In the genomic region with DNA sequence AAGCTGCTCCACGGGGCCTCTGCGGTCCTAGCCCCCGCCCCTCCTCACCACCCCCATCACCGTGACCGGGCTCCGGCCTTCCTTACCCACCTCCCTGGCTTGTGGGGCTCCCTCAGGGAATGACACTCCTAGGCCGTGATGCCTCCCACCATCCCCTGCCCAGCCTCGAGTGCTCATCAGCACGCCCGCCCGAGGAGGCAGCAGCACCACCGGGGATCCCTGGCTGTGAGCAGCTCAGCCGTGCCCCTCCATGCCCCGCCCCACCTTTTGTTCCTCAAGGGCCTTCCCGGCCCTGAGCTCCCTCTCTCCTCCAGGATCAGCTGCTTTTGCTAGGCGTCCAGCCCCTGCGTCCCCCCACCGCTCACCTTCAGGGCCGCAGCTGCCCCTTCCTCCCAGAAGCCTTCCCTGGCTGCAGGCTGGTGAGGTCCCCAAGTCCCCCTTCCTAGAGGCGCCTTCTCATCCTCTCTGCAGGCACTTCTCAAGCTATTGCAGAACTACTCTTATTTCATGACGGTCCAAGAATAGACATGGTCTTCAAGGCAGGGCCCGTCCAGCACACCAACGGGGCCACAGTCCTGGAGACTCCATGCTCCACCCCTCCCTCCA, we compare ENCODE assay signal across 1 cellular context.
A peak's percentile ranks its signal among the peaks of the same experiment; 100 is the strongest.
TF ChIP-seq lines count a peak whose summit lies in the region.

No MANE protein-coding gene starts in this region.

TF ChIP-seq in HepG2, 621 proteins besides CTCF, POLR2A, EP300 and RAD21 (continues in another document):
- TF ChIP-seq, protein P1, sequence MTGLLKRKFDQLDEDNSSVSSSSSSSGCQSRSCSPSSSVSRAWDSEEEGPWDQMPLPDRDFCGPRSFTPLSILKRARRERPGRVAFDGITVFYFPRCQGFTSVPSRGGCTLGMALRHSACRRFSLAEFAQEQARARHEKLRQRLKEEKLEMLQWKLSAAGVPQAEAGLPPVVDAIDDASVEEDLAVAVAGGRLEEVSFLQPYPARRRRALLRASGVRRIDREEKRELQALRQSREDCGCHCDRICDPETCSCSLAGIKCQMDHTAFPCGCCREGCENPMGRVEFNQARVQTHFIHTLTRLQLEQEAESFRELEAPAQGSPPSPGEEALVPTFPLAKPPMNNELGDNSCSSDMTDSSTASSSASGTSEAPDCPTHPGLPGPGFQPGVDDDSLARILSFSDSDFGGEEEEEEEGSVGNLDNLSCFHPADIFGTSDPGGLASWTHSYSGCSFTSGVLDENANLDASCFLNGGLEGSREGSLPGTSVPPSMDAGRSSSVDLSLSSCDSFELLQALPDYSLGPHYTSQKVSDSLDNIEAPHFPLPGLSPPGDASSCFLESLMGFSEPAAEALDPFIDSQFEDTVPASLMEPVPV (CRISPR knock-in tag; IDR thresholded peaks at IDR 0.05): no peak
- no peak for TF ChIP-seq TRIM24 (CRISPR knock-in tag; IDR thresholded peaks at IDR 0.05)
- TF ChIP-seq, protein P2, sequence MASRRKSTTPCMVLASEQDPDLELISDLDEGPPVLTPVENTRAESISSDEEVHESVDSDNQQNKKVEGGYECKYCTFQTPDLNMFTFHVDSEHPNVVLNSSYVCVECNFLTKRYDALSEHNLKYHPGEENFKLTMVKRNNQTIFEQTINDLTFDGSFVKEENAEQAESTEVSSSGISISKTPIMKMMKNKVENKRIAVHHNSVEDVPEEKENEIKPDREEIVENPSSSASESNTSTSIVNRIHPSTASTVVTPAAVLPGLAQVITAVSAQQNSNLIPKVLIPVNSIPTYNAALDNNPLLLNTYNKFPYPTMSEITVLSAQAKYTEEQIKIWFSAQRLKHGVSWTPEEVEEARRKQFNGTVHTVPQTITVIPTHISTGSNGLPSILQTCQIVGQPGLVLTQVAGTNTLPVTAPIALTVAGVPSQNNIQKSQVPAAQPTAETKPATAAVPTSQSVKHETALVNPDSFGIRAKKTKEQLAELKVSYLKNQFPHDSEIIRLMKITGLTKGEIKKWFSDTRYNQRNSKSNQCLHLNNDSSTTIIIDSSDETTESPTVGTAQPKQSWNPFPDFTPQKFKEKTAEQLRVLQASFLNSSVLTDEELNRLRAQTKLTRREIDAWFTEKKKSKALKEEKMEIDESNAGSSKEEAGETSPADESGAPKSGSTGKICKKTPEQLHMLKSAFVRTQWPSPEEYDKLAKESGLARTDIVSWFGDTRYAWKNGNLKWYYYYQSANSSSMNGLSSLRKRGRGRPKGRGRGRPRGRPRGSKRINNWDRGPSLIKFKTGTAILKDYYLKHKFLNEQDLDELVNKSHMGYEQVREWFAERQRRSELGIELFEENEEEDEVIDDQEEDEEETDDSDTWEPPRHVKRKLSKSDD (CRISPR knock-in tag; IDR thresholded peaks at IDR 0.05; ENCODE audit: low read depth): no peak
- no peak for TF ChIP-seq ZNF772 (CRISPR knock-in tag; IDR thresholded peaks at IDR 0.05)
- TF ChIP-seq ZBTB1 (CRISPR knock-in tag; IDR thresholded peaks at IDR 0.05; ENCODE audit: borderline replicate concordance): no peak
- no peak for TF ChIP-seq STAG1 (CRISPR knock-in tag; IDR thresholded peaks at IDR 0.05)
- no peak for TF ChIP-seq ZNF709 (CRISPR knock-in tag; IDR thresholded peaks at IDR 0.05)
- TF ChIP-seq ZNF33A (CRISPR knock-in tag; IDR thresholded peaks at IDR 0.05; ENCODE audit: borderline replicate concordance): no peak
- TF ChIP-seq MYC (CRISPR knock-in tag; IDR thresholded peaks at IDR 0.05; ENCODE audit: borderline replicate concordance): 0 out of 2 replicates have a peak, but pooled peaks have one; percentile 2
- TF ChIP-seq DR1 (CRISPR knock-in tag; IDR thresholded peaks at IDR 0.05): no peak
- TF ChIP-seq KLF9 (CRISPR knock-in tag; IDR thresholded peaks at IDR 0.05; ENCODE audit: low read depth): no peak
- TF ChIP-seq, protein P3, sequence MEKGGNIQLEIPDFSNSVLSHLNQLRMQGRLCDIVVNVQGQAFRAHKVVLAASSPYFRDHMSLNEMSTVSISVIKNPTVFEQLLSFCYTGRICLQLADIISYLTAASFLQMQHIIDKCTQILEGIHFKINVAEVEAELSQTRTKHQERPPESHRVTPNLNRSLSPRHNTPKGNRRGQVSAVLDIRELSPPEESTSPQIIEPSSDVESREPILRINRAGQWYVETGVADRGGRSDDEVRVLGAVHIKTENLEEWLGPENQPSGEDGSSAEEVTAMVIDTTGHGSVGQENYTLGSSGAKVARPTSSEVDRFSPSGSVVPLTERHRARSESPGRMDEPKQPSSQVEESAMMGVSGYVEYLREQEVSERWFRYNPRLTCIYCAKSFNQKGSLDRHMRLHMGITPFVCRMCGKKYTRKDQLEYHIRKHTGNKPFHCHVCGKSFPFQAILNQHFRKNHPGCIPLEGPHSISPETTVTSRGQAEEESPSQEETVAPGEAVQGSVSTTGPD (CRISPR knock-in tag; IDR thresholded peaks at IDR 0.05): 0 out of 2 replicates have a peak, but pooled peaks have one; percentile 7
- no peak for TF ChIP-seq ZNF672 (CRISPR knock-in tag; IDR thresholded peaks at IDR 0.05)
- no peak for TF ChIP-seq ZNF850 (CRISPR knock-in tag; conservative IDR thresholded peaks at IDR 0.05)
- TF ChIP-seq MTF2 (CRISPR knock-in tag; IDR thresholded peaks at IDR 0.05; ENCODE audit: borderline replicate concordance): no peak
- TF ChIP-seq NFE2L1 (CRISPR knock-in tag; IDR thresholded peaks at IDR 0.05; ENCODE audit: borderline replicate concordance): 0 out of 2 replicates have a peak, but pooled peaks have one; percentile 45
- TF ChIP-seq HES4 (CRISPR knock-in tag; IDR thresholded peaks at IDR 0.05; ENCODE audit: borderline replicate concordance): no peak
- TF ChIP-seq ELF3 (CRISPR knock-in tag; IDR thresholded peaks at IDR 0.05): no peak
- TF ChIP-seq SMAD3 (CRISPR knock-in tag; IDR thresholded peaks at IDR 0.05): no peak
- TF ChIP-seq, protein P4, sequence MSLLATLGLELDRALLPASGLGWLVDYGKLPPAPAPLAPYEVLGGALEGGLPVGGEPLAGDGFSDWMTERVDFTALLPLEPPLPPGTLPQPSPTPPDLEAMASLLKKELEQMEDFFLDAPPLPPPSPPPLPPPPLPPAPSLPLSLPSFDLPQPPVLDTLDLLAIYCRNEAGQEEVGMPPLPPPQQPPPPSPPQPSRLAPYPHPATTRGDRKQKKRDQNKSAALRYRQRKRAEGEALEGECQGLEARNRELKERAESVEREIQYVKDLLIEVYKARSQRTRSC (CRISPR knock-in tag; IDR thresholded peaks at IDR 0.05; ENCODE audit: low read depth): no peak
- TF ChIP-seq ZFYVE20 (CRISPR knock-in tag; IDR thresholded peaks at IDR 0.05; ENCODE audit: borderline replicate concordance, low read depth): no peak
- TF ChIP-seq, protein P5, sequence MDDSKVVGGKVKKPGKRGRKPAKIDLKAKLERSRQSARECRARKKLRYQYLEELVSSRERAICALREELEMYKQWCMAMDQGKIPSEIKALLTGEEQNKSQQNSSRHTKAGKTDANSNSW (CRISPR knock-in tag; IDR thresholded peaks at IDR 0.05; ENCODE audit: borderline replicate concordance): no peak
- TF ChIP-seq, protein P6, sequence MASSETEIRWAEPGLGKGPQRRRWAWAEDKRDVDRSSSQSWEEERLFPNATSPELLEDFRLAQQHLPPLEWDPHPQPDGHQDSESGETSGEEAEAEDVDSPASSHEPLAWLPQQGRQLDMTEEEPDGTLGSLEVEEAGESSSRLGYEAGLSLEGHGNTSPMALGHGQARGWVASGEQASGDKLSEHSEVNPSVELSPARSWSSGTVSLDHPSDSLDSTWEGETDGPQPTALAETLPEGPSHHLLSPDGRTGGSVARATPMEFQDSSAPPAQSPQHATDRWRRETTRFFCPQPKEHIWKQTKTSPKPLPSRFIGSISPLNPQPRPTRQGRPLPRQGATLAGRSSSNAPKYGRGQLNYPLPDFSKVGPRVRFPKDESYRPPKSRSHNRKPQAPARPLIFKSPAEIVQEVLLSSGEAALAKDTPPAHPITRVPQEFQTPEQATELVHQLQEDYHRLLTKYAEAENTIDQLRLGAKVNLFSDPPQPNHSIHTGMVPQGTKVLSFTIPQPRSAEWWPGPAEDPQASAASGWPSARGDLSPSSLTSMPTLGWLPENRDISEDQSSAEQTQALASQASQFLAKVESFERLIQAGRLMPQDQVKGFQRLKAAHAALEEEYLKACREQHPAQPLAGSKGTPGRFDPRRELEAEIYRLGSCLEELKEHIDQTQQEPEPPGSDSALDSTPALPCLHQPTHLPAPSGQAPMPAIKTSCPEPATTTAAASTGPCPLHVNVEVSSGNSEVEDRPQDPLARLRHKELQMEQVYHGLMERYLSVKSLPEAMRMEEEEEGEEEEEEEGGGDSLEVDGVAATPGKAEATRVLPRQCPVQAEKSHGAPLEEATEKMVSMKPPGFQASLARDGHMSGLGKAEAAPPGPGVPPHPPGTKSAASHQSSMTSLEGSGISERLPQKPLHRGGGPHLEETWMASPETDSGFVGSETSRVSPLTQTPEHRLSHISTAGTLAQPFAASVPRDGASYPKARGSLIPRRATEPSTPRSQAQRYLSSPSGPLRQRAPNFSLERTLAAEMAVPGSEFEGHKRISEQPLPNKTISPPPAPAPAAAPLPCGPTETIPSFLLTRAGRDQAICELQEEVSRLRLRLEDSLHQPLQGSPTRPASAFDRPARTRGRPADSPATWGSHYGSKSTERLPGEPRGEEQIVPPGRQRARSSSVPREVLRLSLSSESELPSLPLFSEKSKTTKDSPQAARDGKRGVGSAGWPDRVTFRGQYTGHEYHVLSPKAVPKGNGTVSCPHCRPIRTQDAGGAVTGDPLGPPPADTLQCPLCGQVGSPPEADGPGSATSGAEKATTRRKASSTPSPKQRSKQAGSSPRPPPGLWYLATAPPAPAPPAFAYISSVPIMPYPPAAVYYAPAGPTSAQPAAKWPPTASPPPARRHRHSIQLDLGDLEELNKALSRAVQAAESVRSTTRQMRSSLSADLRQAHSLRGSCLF (CRISPR knock-in tag; IDR thresholded peaks at IDR 0.05; ENCODE audit: borderline replicate concordance): no peak
- TF ChIP-seq NR1H2 (CRISPR knock-in tag; IDR thresholded peaks at IDR 0.05; ENCODE audit: borderline replicate concordance, low read depth): 0 out of 2 replicates have a peak, but pooled peaks have one; percentile 35
- no peak for TF ChIP-seq JUNB (CRISPR knock-in tag; IDR thresholded peaks at IDR 0.05; ENCODE audit: borderline replicate concordance)
- TF ChIP-seq, protein P7, sequence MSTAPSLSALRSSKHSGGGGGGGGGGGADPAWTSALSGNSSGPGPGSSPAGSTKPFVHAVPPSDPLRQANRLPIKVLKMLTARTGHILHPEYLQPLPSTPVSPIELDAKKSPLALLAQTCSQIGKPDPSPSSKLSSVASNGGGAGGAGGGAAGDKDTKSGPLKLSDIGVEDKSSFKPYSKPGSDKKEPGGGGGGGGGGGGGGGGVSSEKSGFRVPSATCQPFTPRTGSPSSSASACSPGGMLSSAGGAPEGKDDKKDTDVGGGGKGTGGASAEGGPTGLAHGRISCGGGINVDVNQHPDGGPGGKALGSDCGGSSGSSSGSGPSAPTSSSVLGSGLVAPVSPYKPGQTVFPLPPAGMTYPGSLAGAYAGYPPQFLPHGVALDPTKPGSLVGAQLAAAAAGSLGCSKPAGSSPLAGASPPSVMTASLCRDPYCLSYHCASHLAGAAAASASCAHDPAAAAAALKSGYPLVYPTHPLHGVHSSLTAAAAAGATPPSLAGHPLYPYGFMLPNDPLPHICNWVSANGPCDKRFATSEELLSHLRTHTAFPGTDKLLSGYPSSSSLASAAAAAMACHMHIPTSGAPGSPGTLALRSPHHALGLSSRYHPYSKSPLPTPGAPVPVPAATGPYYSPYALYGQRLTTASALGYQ (CRISPR knock-in tag; IDR thresholded peaks at IDR 0.05): no peak
- no peak for TF ChIP-seq ZNF274 (CRISPR knock-in tag; IDR thresholded peaks at IDR 0.05)
- no peak for TF ChIP-seq GZF1 (CRISPR knock-in tag; IDR thresholded peaks at IDR 0.05)
- TF ChIP-seq, protein P8, sequence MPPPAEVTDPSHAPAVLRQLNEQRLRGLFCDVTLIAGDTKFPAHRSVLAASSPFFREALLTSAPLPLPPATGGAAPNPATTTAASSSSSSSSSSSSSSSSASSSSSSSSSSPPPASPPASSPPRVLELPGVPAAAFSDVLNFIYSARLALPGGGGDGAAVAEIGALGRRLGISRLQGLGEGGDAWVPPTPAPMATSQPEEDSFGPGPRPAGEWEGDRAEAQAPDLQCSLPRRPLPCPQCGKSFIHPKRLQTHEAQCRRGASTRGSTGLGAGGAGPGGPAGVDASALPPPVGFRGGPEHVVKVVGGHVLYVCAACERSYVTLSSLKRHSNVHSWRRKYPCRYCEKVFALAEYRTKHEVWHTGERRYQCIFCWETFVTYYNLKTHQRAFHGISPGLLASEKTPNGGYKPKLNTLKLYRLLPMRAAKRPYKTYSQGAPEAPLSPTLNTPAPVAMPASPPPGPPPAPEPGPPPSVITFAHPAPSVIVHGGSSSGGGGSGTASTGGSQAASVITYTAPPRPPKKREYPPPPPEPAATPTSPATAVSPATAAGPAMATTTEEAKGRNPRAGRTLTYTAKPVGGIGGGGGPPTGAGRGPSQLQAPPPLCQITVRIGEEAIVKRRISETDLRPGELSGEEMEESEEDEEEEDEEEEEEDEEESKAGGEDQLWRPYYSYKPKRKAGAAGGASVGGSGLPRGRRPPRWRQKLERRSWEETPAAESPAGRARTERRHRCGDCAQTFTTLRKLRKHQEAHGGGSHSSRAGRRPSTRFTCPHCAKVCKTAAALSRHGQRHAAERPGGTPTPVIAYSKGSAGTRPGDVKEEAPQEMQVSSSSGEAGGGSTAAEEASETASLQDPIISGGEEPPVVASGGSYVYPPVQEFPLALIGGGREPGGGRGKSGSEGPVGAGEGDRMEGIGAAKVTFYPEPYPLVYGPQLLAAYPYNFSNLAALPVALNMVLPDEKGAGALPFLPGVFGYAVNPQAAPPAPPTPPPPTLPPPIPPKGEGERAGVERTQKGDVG (CRISPR knock-in tag; IDR thresholded peaks at IDR 0.05; ENCODE audit: borderline replicate concordance): no peak
- no peak for TF ChIP-seq MATR3 (CRISPR knock-in tag; IDR thresholded peaks at IDR 0.05)
- no peak for TF ChIP-seq ZBTB20 (CRISPR knock-in tag; IDR thresholded peaks at IDR 0.05; ENCODE audit: borderline replicate concordance, low read depth)
- TF ChIP-seq, protein P9, sequence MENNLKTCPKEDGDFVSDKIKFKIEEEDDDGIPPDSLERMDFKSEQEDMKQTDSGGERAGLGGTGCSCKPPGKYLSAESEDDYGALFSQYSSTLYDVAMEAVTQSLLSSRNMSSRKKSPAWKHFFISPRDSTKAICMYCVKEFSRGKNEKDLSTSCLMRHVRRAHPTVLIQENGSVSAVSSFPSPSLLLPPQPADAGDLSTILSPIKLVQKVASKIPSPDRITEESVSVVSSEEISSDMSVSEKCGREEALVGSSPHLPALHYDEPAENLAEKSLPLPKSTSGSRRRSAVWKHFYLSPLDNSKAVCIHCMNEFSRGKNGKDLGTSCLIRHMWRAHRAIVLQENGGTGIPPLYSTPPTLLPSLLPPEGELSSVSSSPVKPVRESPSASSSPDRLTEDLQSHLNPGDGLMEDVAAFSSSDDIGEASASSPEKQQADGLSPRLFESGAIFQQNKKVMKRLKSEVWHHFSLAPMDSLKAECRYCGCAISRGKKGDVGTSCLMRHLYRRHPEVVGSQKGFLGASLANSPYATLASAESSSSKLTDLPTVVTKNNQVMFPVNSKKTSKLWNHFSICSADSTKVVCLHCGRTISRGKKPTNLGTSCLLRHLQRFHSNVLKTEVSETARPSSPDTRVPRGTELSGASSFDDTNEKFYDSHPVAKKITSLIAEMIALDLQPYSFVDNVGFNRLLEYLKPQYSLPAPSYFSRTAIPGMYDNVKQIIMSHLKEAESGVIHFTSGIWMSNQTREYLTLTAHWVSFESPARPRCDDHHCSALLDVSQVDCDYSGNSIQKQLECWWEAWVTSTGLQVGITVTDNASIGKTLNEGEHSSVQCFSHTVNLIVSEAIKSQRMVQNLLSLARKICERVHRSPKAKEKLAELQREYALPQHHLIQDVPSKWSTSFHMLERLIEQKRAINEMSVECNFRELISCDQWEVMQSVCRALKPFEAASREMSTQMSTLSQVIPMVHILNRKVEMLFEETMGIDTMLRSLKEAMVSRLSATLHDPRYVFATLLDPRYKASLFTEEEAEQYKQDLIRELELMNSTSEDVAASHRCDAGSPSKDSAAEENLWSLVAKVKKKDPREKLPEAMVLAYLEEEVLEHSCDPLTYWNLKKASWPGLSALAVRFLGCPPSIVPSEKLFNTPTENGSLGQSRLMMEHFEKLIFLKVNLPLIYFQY (CRISPR knock-in tag; IDR thresholded peaks at IDR 0.05; ENCODE audit: borderline replicate concordance): no peak
- TF ChIP-seq POLR2G (IDR thresholded peaks at IDR 0.05; ENCODE audit: low read depth, low read length): 0 out of 2 replicates have a peak, but pooled peaks have one; percentile 12
- peak; percentile 29; the same call in 1 of the 2 replicates for TF ChIP-seq KDM5B (CRISPR knock-in tag; IDR thresholded peaks at IDR 0.05; ENCODE audit: borderline replicate concordance)
